In genomic region chr2:219058541-219059374, GRCh38 we compare ENCODE assay signal across 1 cellular context.
TF ChIP-seq lines count a peak whose summit lies in the region.

No MANE protein-coding gene starts in this region.

TF ChIP-seq in liver, 16 proteins besides CTCF, POLR2A, EP300 and RAD21 (continued from another document):
- TF ChIP-seq, protein P1, sequence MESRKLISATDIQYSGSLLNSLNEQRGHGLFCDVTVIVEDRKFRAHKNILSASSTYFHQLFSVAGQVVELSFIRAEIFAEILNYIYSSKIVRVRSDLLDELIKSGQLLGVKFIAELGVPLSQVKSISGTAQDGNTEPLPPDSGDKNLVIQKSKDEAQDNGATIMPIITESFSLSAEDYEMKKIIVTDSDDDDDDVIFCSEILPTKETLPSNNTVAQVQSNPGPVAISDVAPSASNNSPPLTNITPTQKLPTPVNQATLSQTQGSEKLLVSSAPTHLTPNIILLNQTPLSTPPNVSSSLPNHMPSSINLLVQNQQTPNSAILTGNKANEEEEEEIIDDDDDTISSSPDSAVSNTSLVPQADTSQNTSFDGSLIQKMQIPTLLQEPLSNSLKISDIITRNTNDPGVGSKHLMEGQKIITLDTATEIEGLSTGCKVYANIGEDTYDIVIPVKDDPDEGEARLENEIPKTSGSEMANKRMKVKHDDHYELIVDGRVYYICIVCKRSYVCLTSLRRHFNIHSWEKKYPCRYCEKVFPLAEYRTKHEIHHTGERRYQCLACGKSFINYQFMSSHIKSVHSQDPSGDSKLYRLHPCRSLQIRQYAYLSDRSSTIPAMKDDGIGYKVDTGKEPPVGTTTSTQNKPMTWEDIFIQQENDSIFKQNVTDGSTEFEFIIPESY (IDR thresholded peaks at IDR 0.05): no peak
